25 cellular contexts compared by ENCODE assay signal in the genomic region with DNA sequence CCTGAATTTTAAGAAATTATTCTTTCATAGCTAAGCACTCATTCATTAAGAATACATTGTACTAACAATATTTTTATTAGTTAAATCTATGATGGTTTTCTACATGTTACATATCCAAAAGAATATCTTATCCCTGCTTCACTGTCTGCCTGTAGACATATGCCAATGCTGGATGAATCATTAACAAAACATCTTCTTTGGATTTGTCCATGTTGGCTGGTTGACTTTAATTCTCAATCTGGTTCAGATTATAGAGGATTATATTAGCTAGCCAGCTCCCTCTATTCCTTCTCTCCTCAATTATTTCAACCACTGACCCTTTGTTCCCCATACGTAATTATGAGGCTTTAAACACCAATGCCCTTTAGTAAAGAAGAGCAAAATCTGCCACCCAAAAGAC.
DNase-seq lines count a peak whose midpoint lies in the region; ATAC-seq and TF ChIP-seq lines count a peak whose summit lies in the region.
"Had no signal": no experiment of that assay in that cellular context is flagged by ENCODE, and none has a peak within 500 bp of the region (broad histone marks: within the 10 kb centered on the region; RNA-seq: fewer than 3 reads in every experiment).

No MANE protein-coding gene starts in this region.

- no peaks in the 10 kb centered on the region for H3K9me2 ChIP-seq in PC-9 (ENCODE audit: insufficient read depth)

- ATAC-seq in GM21576 (IDR thresholded peaks at IDR 0.05; ENCODE audit: unreplicated experiment) = no peak
- ATAC-seq: PC-3, Right ventricle myocardium inferior, SK-N-SH treated with all-trans-retinoic acid at 6 μM for 48 hours had no signal

- no peak overlapping the region for H3K4me3 ChIP-seq in HFF-Myc (replicated peaks; ENCODE audit: low read depth, low read length)
- no peak overlapping the region for H3K4me3 ChIP-seq in fibroblast of the aortic adventitia (ENCODE audit: low read depth, low read length)
- H3K4me3 ChIP-seq in PC-9 = no peak overlapping the region
- H3K4me3 ChIP-seq: BLaER1, HAP-1, SJCRH30 had no signal

- no peak overlapping the region for H3K4me2 ChIP-seq in PC-9
- H3K4me2 ChIP-seq: BLaER1 had no signal

- intact Hi-C loops in PC-9 (cut with micrococcal nuclease; ENCODE audit: unreplicated experiment) = no loop called here

- no peak for TF ChIP-seq CTCF in HFF-Myc (IDR thresholded peaks at IDR 0.05; ENCODE audit: low read depth, low read length, missing control alignments)
- no peak for TF ChIP-seq CTCF in fibroblast of the aortic adventitia (IDR thresholded peaks at IDR 0.05; ENCODE audit: insufficient read depth, low read length)
- TF ChIP-seq CTCF in PC-9 (conservative IDR thresholded peaks at IDR 0.05) = no peak

- H3K9me3 ChIP-seq in PC-9 (ENCODE audit: insufficient read depth, low read depth) = no peaks in the 10 kb centered on the region
- H3K9me3 ChIP-seq: BLaER1, HAP-1, SJCRH30 had no signal

- BruUV-seq in PC-9 (replicated peaks; lab: Mats Ljungman, UMichigan) = no TSS peak

- H3K36me3 ChIP-seq in PC-9 (ENCODE audit: low read depth) = peaks cover 6% of the 10 kb centered on the region; the same call in 1 of the 2 replicates

- no peaks in the 10 kb centered on the region for H3K79me2 ChIP-seq in PC-9 (ENCODE audit: low read depth)

- no peak overlapping the region for H3K27ac ChIP-seq in PC-9
- H3K27ac ChIP-seq: BLaER1, SJCRH30 had no signal

- H2AFZ ChIP-seq in PC-9 = no peak overlapping the region

- CTCF ChIA-PET in PC-9 (lab: Charles Lee) = no interaction called here

- POLR2A ChIA-PET in PC-9 (lab: Charles Lee; ENCODE audit: unreplicated experiment) = no interaction called here

- 0 out of 2 replicates have a peak, but pooled peaks cover 4% of the 10 kb centered on the region for H3F3A ChIP-seq in PC-9 (ENCODE audit: insufficient read depth, low read depth)

- no peaks in the 10 kb centered on the region for H3K27me3 ChIP-seq in PC-9 (ENCODE audit: insufficient read depth, low read depth)
- H3K27me3 ChIP-seq: BLaER1, SJCRH30 had no signal

- DNase-seq in EH (ENCODE audit: low read depth) (peak; percentile 23), HFF-Myc (ENCODE audit: extremely low read depth, low read depth) (peak; percentile 15), fibroblast of the aortic adventitia (ENCODE audit: low read depth) (peak; percentile 24), PC-9 (no peak), DMS79 (lab: John Stamatoyannopoulos, UW) (no peak)
- DNase-seq in activated T-cell treated with anti-CD3 and anti-CD28 coated beads, Interleukin-2, amount 50 U/mL, for 1 hour = no peak
- DNase-seq: CD4-positive, alpha-beta T cell; GF-D8; GOT3; KBM-7; MV-4-11; NCI-H1105; NCI-H1436 treated with DMSO at 0.1 percent for 48 hours; NCI-H187 treated with DMSO at 0.1 percent for 48 hours; NCI-H2171 treated with DMSO at 0.1 percent for 48 hours; NCI-H345; NCI-H510A treated with DMSO at 0.1 percent for 48 hours; NK-92 treated with Interleukin-12 subunit alpha and Interleukin-12 subunit beta, amount 100 ng/mL, for 24 hours; PC-3; SJCRH30 had no signal

- no peaks in the 10 kb centered on the region; the same call in 1 of the 2 replicates for H4K20me1 ChIP-seq in PC-9 (ENCODE audit: insufficient read depth)
- H4K20me1 ChIP-seq: BLaER1 had no signal

- no peaks in the 10 kb centered on the region for H3K4me1 ChIP-seq in PC-9 (replicated peaks; ENCODE audit: insufficient read depth)
- H3K4me1 ChIP-seq: BLaER1, SJCRH30 had no signal

Comparison
In these comparisons a context has a peak if more than half of its experiments do, and no peak if none do; other contexts are left out.
1. DNase-seq: peak in EH (single experiment), HFF-Myc (single experiment) and fibroblast of the aortic adventitia (single experiment); none in PC-9 (0 of 2), activated T-cell treated with anti-CD3 and anti-CD28 coated beads, Interleukin-2, amount 50 U/mL, for 1 hour (single experiment) and DMS79 (single experiment).